In genomic region chr16:74760007-74760767, GRCh38 we compare ENCODE assay signal across 13 cellular contexts. TPM values are rescaled to one million over a fixed set of nuclear protein-coding genes. Genes with fewer than 3 reads are reported as not detected.
DNase-seq lines count a peak whose midpoint lies in the region; ATAC-seq and TF ChIP-seq lines count a peak whose summit lies in the region.
"Had no signal": no experiment of that assay in that cellular context is flagged by ENCODE, and none has a peak within 500 bp of the region (broad histone marks: within the 10 kb centered on the region; RNA-seq: fewer than 3 reads in every experiment).

No MANE protein-coding gene starts in this region.

- no peaks in the 10 kb centered on the region for H3K9me3 Mint-ChIP-seq in activated CD4-positive, alpha-beta T cell treated with anti-CD3 and anti-CD28 coated beads, Interleukin-2, amount 10 ng/mL, durations not matched to agents 7 days and 5 days
- H3K9me3 Mint-ChIP-seq: dendritic cell treated with granulocyte-macrophage colony-stimulating factor and Interleukin-4, amounts not matched to agents 40 ng/mL and 50 ng/mL, for 4 days had no signal

- in situ Hi-C loops in brain microvascular endothelial cell (cut with HindIII; ENCODE audit: low pct_ligation_motif_present, low sequenced_read_pairs) = no loop called here

- CTCF ChIA-PET in activated CD4-positive, alpha-beta T cell treated with anti-CD3 and anti-CD28 coated beads, Interleukin-2, amount 10 ng/mL, durations not matched to agents 7 days and 5 days (lab: Charles Lee) = interaction anchor here (0.6 to 1.1 kb wide), 3 partner anchors 14 to 235 kb away, joined by 3 to 4 read pairs (median 4); partner anchors contain the start of gene FA2H

- H3K36me3 ChIP-seq in brain microvascular endothelial cell (replicated peaks) = no peaks in the 10 kb centered on the region

- H3K27me3 ChIP-seq in brain microvascular endothelial cell (replicated peaks) = no peaks in the 10 kb centered on the region
- H3K27me3 ChIP-seq: hepatocyte had no signal

- no peak overlapping the region for H3K4me3 Mint-ChIP-seq in activated CD4-positive, alpha-beta T cell treated with anti-CD3 and anti-CD28 coated beads, Interleukin-2, amount 10 ng/mL, durations not matched to agents 7 days and 5 days
- H3K4me3 Mint-ChIP-seq: dendritic cell treated with granulocyte-macrophage colony-stimulating factor and Interleukin-4, amounts not matched to agents 40 ng/mL and 50 ng/mL, for 4 days had no signal

- POLR2A ChIA-PET in activated CD4-positive, alpha-beta T cell treated with anti-CD3 and anti-CD28 coated beads, Interleukin-2, amount 10 ng/mL, durations not matched to agents 7 days and 5 days (lab: Charles Lee) = no interaction called here

- peak; percentile 51 for ATAC-seq in HG03196 (IDR thresholded peaks at IDR 0.05; ENCODE audit: unreplicated experiment)
- ATAC-seq: K562 had no signal

- no peak overlapping the region for H3K27ac ChIP-seq in brain microvascular endothelial cell
- H3K27ac ChIP-seq: hepatocyte had no signal

- no peaks in the 10 kb centered on the region for H3K36me3 Mint-ChIP-seq in activated CD4-positive, alpha-beta T cell treated with anti-CD3 and anti-CD28 coated beads, Interleukin-2, amount 10 ng/mL, durations not matched to agents 7 days and 5 days (ENCODE audit: low read depth)

- no peaks in the 10 kb centered on the region for H3K4me1 Mint-ChIP-seq in activated CD4-positive, alpha-beta T cell treated with anti-CD3 and anti-CD28 coated beads, Interleukin-2, amount 10 ng/mL, durations not matched to agents 7 days and 5 days

- DNase-seq in activated CD4-positive, alpha-beta T cell treated with anti-CD3 and anti-CD28 coated beads, Interleukin-2, amount 50 U/mL, for 48 hours = peak; percentile 8 to 9
- no peak for DNase-seq in activated CD4-positive, alpha-beta T cell treated with anti-CD3 and anti-CD28 coated beads, Interleukin-2, amount 10 ng/mL, durations not matched to agents 7 days and 5 days
- DNase-seq in brain microvascular endothelial cell = peak; percentile 61
- DNase-seq in retinal pigment epithelial cell (ENCODE audit: low read depth) = peak; percentile 51
- DNase-seq in COR-L47 (lab: John Stamatoyannopoulos, UW) = no peak
- DNase-seq in DMS 273 (lab: John Stamatoyannopoulos, UW; ENCODE audit: unreplicated experiment) = no peak
- no peak for DNase-seq in NCI-H187 treated with DMSO at 0.1 percent for 48 hours (lab: John Stamatoyannopoulos, UW)
- DNase-seq: activated gamma-delta T cell treated with Interleukin-2 at 50 U/mL for 16 hours, NCI-H2081 treated with DMSO at 0.1 percent for 48 hours had no signal

- TF ChIP-seq CTCF in brain microvascular endothelial cell (IDR thresholded peaks at IDR 0.05; ENCODE audit: low read depth, low read length, missing control alignments) (no peak), retinal pigment epithelial cell (conservative IDR thresholded peaks at IDR 0.05; ENCODE audit: low read depth, low read length) (no peak)

- H3K27me3 Mint-ChIP-seq in activated CD4-positive, alpha-beta T cell treated with anti-CD3 and anti-CD28 coated beads, Interleukin-2, amount 10 ng/mL, durations not matched to agents 7 days and 5 days = no peaks in the 10 kb centered on the region

- H3K27ac Mint-ChIP-seq in activated CD4-positive, alpha-beta T cell treated with anti-CD3 and anti-CD28 coated beads, Interleukin-2, amount 10 ng/mL, durations not matched to agents 7 days and 5 days = no peak overlapping the region
- H3K27ac Mint-ChIP-seq: dendritic cell treated with granulocyte-macrophage colony-stimulating factor and Interleukin-4, amounts not matched to agents 40 ng/mL and 50 ng/mL, for 4 days had no signal

- H3K4me3 ChIP-seq in brain microvascular endothelial cell (ENCODE audit: low read depth, low read length) = no peak overlapping the region
- no peak overlapping the region for H3K4me3 ChIP-seq in retinal pigment epithelial cell (ENCODE audit: low read length)
- H3K4me3 ChIP-seq: hepatocyte, K562 had no signal

RNA-seq across cellular contexts. Expression of gene FA2H, which starts 14.4 kb away (rescaled TPM):
- under 1 TPM in 1 of 2 experiments, not detected in 1; 0.21 TPM for total RNA-seq in activated CD4-positive, alpha-beta T cell treated with anti-CD3 and anti-CD28 coated beads, Interleukin-2, amount 10 ng/mL, durations not matched to agents 7 days and 5 days
- total RNA-seq: K562 had no signal

RNA-seq across cellular contexts. Expression of gene MLKL, which starts 59.5 kb away (rescaled TPM):
- total RNA-seq in activated CD4-positive, alpha-beta T cell treated with anti-CD3 and anti-CD28 coated beads, Interleukin-2, amount 10 ng/mL, durations not matched to agents 7 days and 5 days = 10 to 100 TPM; 36.7 to 42.0 TPM

Comparison
In these comparisons a context has a peak if more than half of its experiments do, and no peak if none do; other contexts are left out.
1. DNase-seq: peak in activated CD4-positive, alpha-beta T cell treated with anti-CD3 and anti-CD28 coated beads, Interleukin-2, amount 50 U/mL, for 48 hours (2 of 2), brain microvascular endothelial cell (single experiment) and retinal pigment epithelial cell (single experiment); none in activated CD4-positive, alpha-beta T cell treated with anti-CD3 and anti-CD28 coated beads, Interleukin-2, amount 10 ng/mL, durations not matched to agents 7 days and 5 days (single experiment), COR-L47 (single experiment), DMS 273 (single experiment) and NCI-H187 treated with DMSO at 0.1 percent for 48 hours (single experiment).